14 cellular contexts compared by ENCODE assay signal in genomic region chr1:205593532-205593931, GRCh38. TPM values are rescaled to one million over a fixed set of nuclear protein-coding genes. Genes with fewer than 3 reads are reported as not detected.
DNase-seq lines count a peak whose midpoint lies in the region; ATAC-seq and TF ChIP-seq lines count a peak whose summit lies in the region.
"Had no signal": no experiment of that assay in that cellular context is flagged by ENCODE, and none has a peak within 500 bp of the region (broad histone marks: within the 10 kb centered on the region; RNA-seq: fewer than 3 reads in every experiment).

No MANE protein-coding gene starts in this region.

- H3K9me3 ChIP-seq in right lobe of liver = no peaks in the 10 kb centered on the region
- H3K9me3 ChIP-seq: SJSA1 had no signal

- H3K4me1 ChIP-seq in right lobe of liver = no peaks in the 10 kb centered on the region

- no peaks in the 10 kb centered on the region for H3K27me3 ChIP-seq in right lobe of liver
- H3K27me3 ChIP-seq: SJSA1 had no signal

- H3K27ac Mint-ChIP-seq in activated CD8-positive, alpha-beta memory T cell treated with anti-CD3 and anti-CD28 coated beads, Interleukin-2, amount 10 ng/mL, durations not matched to agents 7 days and 5 days = peak overlapping the region; percentile 70
- H3K27ac Mint-ChIP-seq in activated CD4-positive, alpha-beta memory T cell treated with anti-CD3 and anti-CD28 coated beads for 36 hours = peak overlapping the region; percentile 69
- H3K27ac Mint-ChIP-seq in natural killer cell = peak overlapping the region; percentile 68 to 86
- H3K27ac Mint-ChIP-seq in progenitor cell of endocrine pancreas = no peak overlapping the region
- no peak overlapping the region for H3K27ac Mint-ChIP-seq in osteocyte (ENCODE audit: unreplicated experiment)
- H3K27ac Mint-ChIP-seq: endodermal cell had no signal

- H3K36me3 ChIP-seq in right lobe of liver = no peaks in the 10 kb centered on the region
- H3K36me3 ChIP-seq: SJSA1 had no signal

- TF ChIP-seq POLR2A in right lobe of liver (IDR thresholded peaks at IDR 0.05) = no peak

- no peak for TF ChIP-seq CTCF in natural killer cell (IDR thresholded peaks at IDR 0.05)
- TF ChIP-seq CTCF in progenitor cell of endocrine pancreas (IDR thresholded peaks at IDR 0.05; ENCODE audit: unreplicated experiment) = no peak
- no peak for TF ChIP-seq CTCF in osteocyte (IDR thresholded peaks at IDR 0.05)
- TF ChIP-seq CTCF in right lobe of liver (IDR thresholded peaks at IDR 0.05) = no peak

- H3K4me3 Mint-ChIP-seq in activated CD8-positive, alpha-beta memory T cell treated with anti-CD3 and anti-CD28 coated beads, Interleukin-2, amount 10 ng/mL, durations not matched to agents 7 days and 5 days = peak overlapping the region; percentile 12
- peak overlapping the region; percentile 28 for H3K4me3 Mint-ChIP-seq in activated CD4-positive, alpha-beta memory T cell treated with anti-CD3 and anti-CD28 coated beads for 36 hours
- H3K4me3 Mint-ChIP-seq in natural killer cell = peak overlapping the region; percentile 71
- no peak overlapping the region for H3K4me3 Mint-ChIP-seq in progenitor cell of endocrine pancreas (ENCODE audit: low read depth)
- H3K4me3 Mint-ChIP-seq in osteocyte (ENCODE audit: unreplicated experiment) = no peak overlapping the region
- H3K4me3 Mint-ChIP-seq: endodermal cell had no signal

- peaks cover 26% of the 10 kb centered on the region for H3K4me1 Mint-ChIP-seq in activated CD8-positive, alpha-beta memory T cell treated with anti-CD3 and anti-CD28 coated beads, Interleukin-2, amount 10 ng/mL, durations not matched to agents 7 days and 5 days
- H3K4me1 Mint-ChIP-seq in activated CD4-positive, alpha-beta memory T cell treated with anti-CD3 and anti-CD28 coated beads for 36 hours (ENCODE audit: low read depth) = peaks cover 31% of the 10 kb centered on the region
- H3K4me1 Mint-ChIP-seq in natural killer cell (peaks cover 13% of the 10 kb centered on the region in 2 donors), progenitor cell of endocrine pancreas (ENCODE audit: low read depth) (no peaks in the 10 kb centered on the region), osteocyte (ENCODE audit: unreplicated experiment) (peaks cover 12% of the 10 kb centered on the region)

- peak; percentile 16 for DNase-seq in activated CD8-positive, alpha-beta memory T cell treated with anti-CD3 and anti-CD28 coated beads, Interleukin-2, amount 10 ng/mL, durations not matched to agents 7 days and 5 days
- DNase-seq in activated CD8-positive, alpha-beta memory T cell treated with anti-CD3 and anti-CD28 coated beads, Interleukin-2, amount 50 U/mL, for 4 hours = no peak
- no peak for DNase-seq in activated CD4-positive, alpha-beta memory T cell treated with anti-CD3 and anti-CD28 coated beads for 36 hours
- DNase-seq in natural killer cell (no peak), progenitor cell of endocrine pancreas (ENCODE audit: low spot score, unreplicated experiment) (no peak), osteocyte (ENCODE audit: extremely low spot score, unreplicated experiment) (no peak), right lobe of liver (no peak)
- DNase-seq: hippocampal formation, NCI-H1048, NCI-H526 had no signal

- no peak for ATAC-seq in activated CD8-positive, alpha-beta memory T cell treated with anti-CD3 and anti-CD28 coated beads, Interleukin-2, amount 10 ng/mL, durations not matched to agents 7 days and 5 days
- ATAC-seq in GM21619 (IDR thresholded peaks at IDR 0.05; ENCODE audit: unreplicated experiment) (peak; percentile 39), natural killer cell (peak; percentile 38 to 53 (median 42)), right lobe of liver (no peak)

- 51% methylated on average over 4 of the region's 4 CpGs for WGBS in right lobe of liver (ENCODE audit: insufficient coverage, low coverage, low lambda C conversion rate, missing lambda C conversion rate)

- no peaks in the 10 kb centered on the region for H3K9me3 Mint-ChIP-seq in activated CD8-positive, alpha-beta memory T cell treated with anti-CD3 and anti-CD28 coated beads, Interleukin-2, amount 10 ng/mL, durations not matched to agents 7 days and 5 days (ENCODE audit: low read depth)
- H3K9me3 Mint-ChIP-seq in activated CD4-positive, alpha-beta memory T cell treated with anti-CD3 and anti-CD28 coated beads for 36 hours = no peaks in the 10 kb centered on the region
- no peaks in the 10 kb centered on the region for H3K9me3 Mint-ChIP-seq in natural killer cell
- H3K9me3 Mint-ChIP-seq in progenitor cell of endocrine pancreas (ENCODE audit: low read depth) = no peaks in the 10 kb centered on the region
- no peaks in the 10 kb centered on the region for H3K9me3 Mint-ChIP-seq in osteocyte (ENCODE audit: unreplicated experiment)
- H3K9me3 Mint-ChIP-seq: endodermal cell had no signal

- H3K4me3 ChIP-seq in right lobe of liver = no peak overlapping the region
- H3K4me3 ChIP-seq: SJSA1 had no signal

- no peaks in the 10 kb centered on the region for H3K27me3 Mint-ChIP-seq in activated CD8-positive, alpha-beta memory T cell treated with anti-CD3 and anti-CD28 coated beads, Interleukin-2, amount 10 ng/mL, durations not matched to agents 7 days and 5 days
- no peaks in the 10 kb centered on the region for H3K27me3 Mint-ChIP-seq in activated CD4-positive, alpha-beta memory T cell treated with anti-CD3 and anti-CD28 coated beads for 36 hours
- no peaks in the 10 kb centered on the region for H3K27me3 Mint-ChIP-seq in natural killer cell (ENCODE audit: low read depth in 2 of 2)
- H3K27me3 Mint-ChIP-seq in progenitor cell of endocrine pancreas = peaks cover 20% of the 10 kb centered on the region
- peaks cover 3% of the 10 kb centered on the region for H3K27me3 Mint-ChIP-seq in osteocyte (ENCODE audit: unreplicated experiment)

- H3K36me3 Mint-ChIP-seq in activated CD8-positive, alpha-beta memory T cell treated with anti-CD3 and anti-CD28 coated beads, Interleukin-2, amount 10 ng/mL, durations not matched to agents 7 days and 5 days = peaks cover 10% of the 10 kb centered on the region
- H3K36me3 Mint-ChIP-seq in activated CD4-positive, alpha-beta memory T cell treated with anti-CD3 and anti-CD28 coated beads for 36 hours = peaks cover 13% of the 10 kb centered on the region
- no peaks in the 10 kb centered on the region for H3K36me3 Mint-ChIP-seq in natural killer cell
- H3K36me3 Mint-ChIP-seq in progenitor cell of endocrine pancreas (ENCODE audit: insufficient read depth) = peaks cover 4% of the 10 kb centered on the region
- peaks cover 4% of the 10 kb centered on the region for H3K36me3 Mint-ChIP-seq in osteocyte (ENCODE audit: unreplicated experiment)

- POLR2A ChIA-PET in activated CD4-positive, alpha-beta memory T cell treated with anti-CD3 and anti-CD28 coated beads for 36 hours (lab: Charles Lee) = interaction anchor here (5.9 kb wide), 1 partner anchor 37 kb away, joined by 78 read pairs; the partner anchor contains the start of gene ELK4

- CTCF ChIA-PET in activated CD8-positive, alpha-beta memory T cell treated with anti-CD3 and anti-CD28 coated beads, Interleukin-2, amount 10 ng/mL, durations not matched to agents 7 days and 5 days (lab: Charles Lee) = interaction anchor here (0.8 to 11.8 kb wide), 11 partner anchors 15 to 189 kb away, joined by 3 to 465 read pairs (median 5); partner anchors contain the start of gene ELK4
- CTCF ChIA-PET in activated CD4-positive, alpha-beta memory T cell treated with anti-CD3 and anti-CD28 coated beads for 36 hours (lab: Charles Lee) = interaction anchor here (0.7 to 10.8 kb wide), 9 partner anchors 11 to 384 kb away, joined by 3 to 631 read pairs (median 6); partner anchors contain the start of gene ELK4

- H3K27ac ChIP-seq in right lobe of liver = no peak overlapping the region
- H3K27ac ChIP-seq: HL-60, SJSA1 had no signal

- intact Hi-C loops in activated CD4-positive, alpha-beta memory T cell treated with anti-CD3 and anti-CD28 coated beads for 36 hours (cut with micrococcal nuclease) = loop anchor here (5.0 kb wide), 1 partner anchor 66 kb away; no protein-coding TSS in a partner anchor
- intact Hi-C loops in natural killer cell (cut with micrococcal nuclease) = loop anchor here (5.0 kb wide), 1 partner anchor 384 kb away; no protein-coding TSS in a partner anchor
- intact Hi-C loops in right lobe of liver (cut with DNase I) = loop anchor here in 1 of 2 donors (5.0 kb wide), 2 partner anchors 49 to 64 kb away; no protein-coding TSS in a partner anchor

RNA-seq across cellular contexts. Expression of gene ELK4, which starts 38.3 kb away (rescaled TPM):
- total RNA-seq in activated CD8-positive, alpha-beta memory T cell treated with anti-CD3 and anti-CD28 coated beads, Interleukin-2, amount 10 ng/mL, durations not matched to agents 7 days and 5 days = 10 to 100 TPM; 70.9 to 79.7 TPM
- total RNA-seq in activated CD4-positive, alpha-beta memory T cell treated with anti-CD3 and anti-CD28 coated beads for 36 hours = 10 to 100 TPM; 60.7 to 65.8 TPM
- total RNA-seq in natural killer cell = 100 to 1,000 TPM; 107 to 155 (median 139) TPM
- total RNA-seq in progenitor cell of endocrine pancreas = 25.7 and 30.2 TPM in 2 replicates
- 46.4 and 50.4 TPM in 2 replicates for total RNA-seq in osteocyte
- total RNA-seq in right lobe of liver = 10 to 100 TPM; 15.1 to 39.2 (median 26.9) TPM

Comparison
In these comparisons a context has a peak if more than half of its experiments do, and no peak if none do; other contexts are left out.
1. ATAC-seq: peak in GM21619 (single experiment) and natural killer cell (3 of 3); none in activated CD8-positive, alpha-beta memory T cell treated with anti-CD3 and anti-CD28 coated beads, Interleukin-2, amount 10 ng/mL, durations not matched to agents 7 days and 5 days (single experiment) and right lobe of liver (0 of 4).
2. H3K27ac Mint-ChIP-seq: peak in activated CD8-positive, alpha-beta memory T cell treated with anti-CD3 and anti-CD28 coated beads, Interleukin-2, amount 10 ng/mL, durations not matched to agents 7 days and 5 days (single experiment), activated CD4-positive, alpha-beta memory T cell treated with anti-CD3 and anti-CD28 coated beads for 36 hours (single experiment) and natural killer cell (2 of 2); none in progenitor cell of endocrine pancreas (single experiment) and osteocyte (single experiment).
3. H3K4me3 Mint-ChIP-seq: peak in activated CD8-positive, alpha-beta memory T cell treated with anti-CD3 and anti-CD28 coated beads, Interleukin-2, amount 10 ng/mL, durations not matched to agents 7 days and 5 days (single experiment), activated CD4-positive, alpha-beta memory T cell treated with anti-CD3 and anti-CD28 coated beads for 36 hours (single experiment) and natural killer cell (single experiment); none in progenitor cell of endocrine pancreas (single experiment) and osteocyte (single experiment).